ENCODE assay signal across 10 cellular contexts in the genomic region with DNA sequence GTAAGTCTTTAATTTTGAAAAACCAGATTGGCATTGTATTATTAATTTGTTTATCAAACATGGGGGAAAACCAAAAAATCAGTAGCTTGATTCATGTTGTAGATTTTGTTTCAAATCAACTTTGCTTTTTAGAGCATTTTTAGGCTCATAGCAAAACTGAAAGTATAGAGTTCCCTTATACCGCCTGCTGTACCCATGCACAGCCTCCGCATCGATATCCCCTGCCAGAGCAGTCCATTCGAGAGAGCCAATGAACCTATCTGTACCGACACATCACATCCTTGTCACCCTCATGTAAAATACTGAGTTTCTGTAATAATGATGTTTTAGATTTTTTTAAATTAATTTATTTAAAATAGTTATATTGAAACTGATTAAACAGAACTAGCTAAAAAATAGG. TPM values are rescaled to one million over a fixed set of nuclear protein-coding genes. Genes with fewer than 3 reads are reported as not detected.
DNase-seq lines count a peak whose midpoint lies in the region; ATAC-seq and TF ChIP-seq lines count a peak whose summit lies in the region.
"Had no signal": no experiment of that assay in that cellular context is flagged by ENCODE, and none has a peak within 500 bp of the region (broad histone marks: within the 10 kb centered on the region; RNA-seq: fewer than 3 reads in every experiment).

No MANE protein-coding gene starts in this region.

- H3K4me1 ChIP-seq in osteoblast (ENCODE audit: insufficient read depth, low read length), result peaks cover 15% of the 10 kb centered on the region

- peaks cover 11% of the 10 kb centered on the region for H3K4me1 Mint-ChIP-seq in memory B cell

- H3K27me3 Mint-ChIP-seq in memory B cell, result no peaks in the 10 kb centered on the region

- no peak for TF ChIP-seq CTCF in osteoblast (IDR thresholded peaks at IDR 0.05; ENCODE audit: extremely low read depth, low read depth, low read length)

- no peaks in the 10 kb centered on the region for H3K9me3 ChIP-seq in osteoblast (ENCODE audit: low read depth, low read length)

- H3K4me3 Mint-ChIP-seq in memory B cell, result peak overlapping the region; percentile 46

- no peak overlapping the region for H2AFZ ChIP-seq in osteoblast (ENCODE audit: low read length)

- H3K79me2 ChIP-seq in osteoblast (ENCODE audit: insufficient read depth, low read length), result peaks cover 7% of the 10 kb centered on the region

- H3K27me3 ChIP-seq in osteoblast (ENCODE audit: insufficient read depth, low read length), result no peaks in the 10 kb centered on the region

- H3K27ac Mint-ChIP-seq in memory B cell, result peak overlapping the region; percentile 70

- peak; percentile 58 for ATAC-seq in GM18870 (IDR thresholded peaks at IDR 0.05; ENCODE audit: unreplicated experiment)
- peak; percentile 84 for ATAC-seq in GM21723 (IDR thresholded peaks at IDR 0.05; ENCODE audit: unreplicated experiment)
- ATAC-seq in HG03457 (IDR thresholded peaks at IDR 0.05; ENCODE audit: unreplicated experiment), result peak; percentile 81
- peak; percentile 82 for ATAC-seq in memory B cell (ENCODE audit: low read depth)
- ATAC-seq in HG02981 (IDR thresholded peaks at IDR 0.05; ENCODE audit: unreplicated experiment), result no peak

- peaks cover 63% of the 10 kb centered on the region for H3K36me3 ChIP-seq in osteoblast (ENCODE audit: insufficient read depth, low read length)

- no peak overlapping the region for H3K4me3 ChIP-seq in osteoblast (ENCODE audit: insufficient read depth, low read length)

- no peak overlapping the region for H3K27ac ChIP-seq in osteoblast (ENCODE audit: low read depth, low read length)

- no peaks in the 10 kb centered on the region for H4K20me1 ChIP-seq in osteoblast (ENCODE audit: insufficient read depth, low read length)

- DNase-seq in memory B cell (ENCODE audit: low spot score in 2 of 2) (no peak), SHP77 treated with DMSO at 0.1 percent for 48 hours (lab: John Stamatoyannopoulos, UW) (no peak), osteoblast (ENCODE audit: insufficient read length, low spot score, missing footprints) (no peak)
- DNase-seq: glutamatergic neuron, NCI-H1930, posterior cingulate gyrus had no signal

- no peak overlapping the region for H3K4me2 ChIP-seq in osteoblast (ENCODE audit: insufficient read depth, low read length)

- H3K36me3 Mint-ChIP-seq in memory B cell, result peaks cover 42% of the 10 kb centered on the region

- H3K9me3 Mint-ChIP-seq in memory B cell, result no peaks in the 10 kb centered on the region

RNA-seq across cellular contexts. Expression of a gene that starts 16.2 kb away (rescaled TPM):
- total RNA-seq in osteoblast, result 443 and 552 TPM in 2 replicates
